ENCODE assay signal across 15 cellular contexts in genomic region chr6:150001295-150001990, GRCh38. TPM values are rescaled to one million over a fixed set of nuclear protein-coding genes. Genes with fewer than 3 reads are reported as not detected.
DNase-seq lines count a peak whose midpoint lies in the region; ATAC-seq and TF ChIP-seq lines count a peak whose summit lies in the region.
"Had no signal": no experiment of that assay in that cellular context is flagged by ENCODE, and none has a peak within 500 bp of the region (broad histone marks: within the 10 kb centered on the region; RNA-seq: fewer than 3 reads in every experiment).

No MANE protein-coding gene starts in this region.

- H3K27me3 Mint-ChIP-seq in CD8-positive, alpha-beta memory T cell: peaks cover 5 to 17% of the 10 kb centered on the region in 2 donors
- peaks cover 59% of the 10 kb centered on the region for H3K27me3 Mint-ChIP-seq in activated T-cell treated with anti-CD3 and anti-CD28 coated beads, Interleukin-2, amount 50 U/mL, for 72 hours (ENCODE audit: low read depth)

- H3K36me3 Mint-ChIP-seq in CD8-positive, alpha-beta memory T cell: peaks cover 0 to 1% (median 0%) of the 10 kb centered on the region in 3 donors
- no peaks in the 10 kb centered on the region for H3K36me3 Mint-ChIP-seq in activated T-cell treated with anti-CD3 and anti-CD28 coated beads, Interleukin-2, amount 50 U/mL, for 72 hours (ENCODE audit: insufficient read depth in 2 of 2)

- peaks cover 1% of the 10 kb centered on the region for H3K27me3 ChIP-seq in CD8-positive, alpha-beta memory T cell (ENCODE audit: insufficient read depth, low read length, poor library complexity, severe bottlenecking)
- H3K27me3 ChIP-seq in tibial nerve (peaks cover 0 to 90% of the 10 kb centered on the region in 2 donors), stomach (peaks cover 0 to 85% (median 18%) of the 10 kb centered on the region in 3 donors)

- H3K27ac ChIP-seq in CD8-positive, alpha-beta memory T cell (ENCODE audit: low read depth, low read length): no peak overlapping the region
- H3K27ac ChIP-seq in tibial nerve: no peak overlapping the region
- no peak overlapping the region for H3K27ac ChIP-seq in stomach
- H3K27ac ChIP-seq: BLaER1 treated with 17β-estradiol and CSF1 and Interleukin-3, amounts not matched to agents 10 nM and 100 nM; PC-9 had no signal

- H3K9me3 Mint-ChIP-seq in CD8-positive, alpha-beta memory T cell: no peaks in the 10 kb centered on the region
- H3K9me3 Mint-ChIP-seq in activated T-cell treated with anti-CD3 and anti-CD28 coated beads, Interleukin-2, amount 50 U/mL, for 72 hours: no peaks in the 10 kb centered on the region

- H3K4me3 Mint-ChIP-seq in CD8-positive, alpha-beta memory T cell: peak overlapping the region in 2 of 7 donors; percentile 63 to 65
- H3K4me3 Mint-ChIP-seq in activated T-cell treated with anti-CD3 and anti-CD28 coated beads, Interleukin-2, amount 50 U/mL, for 72 hours: peak overlapping the region; percentile 38 to 71

- H3K4me1 Mint-ChIP-seq in CD8-positive, alpha-beta memory T cell: peaks cover 28 to 47% (median 34%) of the 10 kb centered on the region in 3 donors
- peaks cover 50% of the 10 kb centered on the region for H3K4me1 Mint-ChIP-seq in activated T-cell treated with anti-CD3 and anti-CD28 coated beads, Interleukin-2, amount 50 U/mL, for 72 hours (ENCODE audit: low read depth)

- TF ChIP-seq POLR2A in tibial nerve (IDR thresholded peaks at IDR 0.05) (no peak), stomach (IDR thresholded peaks at IDR 0.05) (no peak)

- H3K4me1 ChIP-seq in CD8-positive, alpha-beta memory T cell (ENCODE audit: insufficient read depth, low read length): peaks cover 31% of the 10 kb centered on the region
- H3K4me1 ChIP-seq in tibial nerve (peaks cover 0 to 17% (median 11%) of the 10 kb centered on the region in 4 donors), stomach (peaks cover 7 to 21% (median 16%) of the 10 kb centered on the region in 4 donors)

- peak overlapping the region; percentile 1 to 69 (median 52) for H3K27ac Mint-ChIP-seq in CD8-positive, alpha-beta memory T cell
- peak overlapping the region; percentile 4 for H3K27ac Mint-ChIP-seq in activated T-cell treated with anti-CD3 and anti-CD28 coated beads, Interleukin-2, amount 50 U/mL, for 72 hours

- WGBS in tibial nerve, 2 donors: 54 to 61% methylated on average over 3 of the region's 3 CpGs
- WGBS in stomach, 5 donors: 72 to 83% (median 80%) methylated on average over 3 of the region's 3 CpGs

- TF ChIP-seq CTCF in tibial nerve (IDR thresholded peaks at IDR 0.05) (no peak), stomach (IDR thresholded peaks at IDR 0.05) (no peak)

- intact Hi-C loops in stomach (cut with DNase I; ENCODE audit: low total_unique reads): no loop called here

- H3K36me3 ChIP-seq in CD8-positive, alpha-beta memory T cell (ENCODE audit: insufficient read depth, low read length): no peaks in the 10 kb centered on the region
- no peaks in the 10 kb centered on the region for H3K36me3 ChIP-seq in tibial nerve
- no peaks in the 10 kb centered on the region for H3K36me3 ChIP-seq in stomach
- H3K36me3 ChIP-seq: BLaER1 treated with 17β-estradiol and CSF1 and Interleukin-3, amounts not matched to agents 10 nM and 100 nM had no signal

- no peak for DNase-seq in CD8-positive, alpha-beta memory T cell
- peak; percentile 42 to 56 for DNase-seq in activated T-cell treated with anti-CD3 and anti-CD28 coated beads, Interleukin-2, amount 50 U/mL, for 72 hours
- DNase-seq in tibial nerve (ENCODE audit: low spot score in 2 of 2) (no peak), COLO829 (ENCODE audit: low spot score) (no peak), SIG-M5 treated with dmso at 0.1 percent for 504 hours (lab: John Stamatoyannopoulos, UW; ENCODE audit: unreplicated experiment) (no peak), stomach (no peak)
- DNase-seq: NCI-H1092; PC-9; right cardiac atrium; stimulated activated CD8-positive, alpha-beta memory T cell treated with anti-CD3 and anti-CD28 coated beads, Interleukin-4, amount 100 ng/mL, for 48 hours had no signal

- TF ChIP-seq EP300 in tibial nerve (IDR thresholded peaks at IDR 0.05) (no peak), stomach (IDR thresholded peaks at IDR 0.05) (no peak)

- POLR2A ChIA-PET in CD8-positive, alpha-beta memory T cell (lab: Charles Lee): no interaction called here

- no peaks in the 10 kb centered on the region for H3K9me3 ChIP-seq in CD8-positive, alpha-beta memory T cell (ENCODE audit: low read length)
- peaks cover 0 to 4% (median 0%) of the 10 kb centered on the region in 4 donors for H3K9me3 ChIP-seq in tibial nerve
- H3K9me3 ChIP-seq in stomach: no peaks in the 10 kb centered on the region

- CTCF ChIA-PET in CD8-positive, alpha-beta memory T cell (lab: Charles Lee): no interaction called here

- ATAC-seq in GM18870 (IDR thresholded peaks at IDR 0.05; ENCODE audit: unreplicated experiment) (peak; percentile 79), HG02870 (IDR thresholded peaks at IDR 0.05; ENCODE audit: unreplicated experiment) (peak; percentile 51)
- ATAC-seq in activated T-cell treated with anti-CD3 and anti-CD28 coated beads, Interleukin-2, amount 50 U/mL, for 72 hours (replicated peaks in 1 of 2): peak; percentile 49 to 57
- ATAC-seq: right cardiac atrium had no signal

- no peak overlapping the region for H3K4me3 ChIP-seq in CD8-positive, alpha-beta memory T cell (ENCODE audit: low read length)
- H3K4me3 ChIP-seq in tibial nerve (no peak overlapping the region), stomach (no peak overlapping the region)
- H3K4me3 ChIP-seq: BLaER1 treated with 17β-estradiol and CSF1 and Interleukin-3, amounts not matched to agents 10 nM and 100 nM; lung; PC-9 had no signal

RNA-seq across cellular contexts. Expression of gene RAET1L, which starts 23.9 kb away (rescaled TPM):
- total RNA-seq in CD8-positive, alpha-beta memory T cell: not detected
- not detected for polyA plus RNA-seq in CD8-positive, alpha-beta memory T cell
- total RNA-seq in activated T-cell treated with anti-CD3 and anti-CD28 coated beads, Interleukin-2, amount 50 U/mL, for 72 hours: not detected
- not detected for total RNA-seq in tibial nerve
- total RNA-seq in stomach: not detected
- 1 to 10 TPM in 2 of 3 donors, not detected in 1; 1.1 to 5.0 TPM for polyA plus RNA-seq in stomach
- total RNA-seq: fibroblast of villous mesenchyme, lung, right cardiac atrium had no signal
- polyA plus RNA-seq: right cardiac atrium had no signal

RNA-seq across cellular contexts. Expression of gene ULBP1, which starts 37.7 kb away (rescaled TPM):
- under 1 TPM; 0.60 to 0.74 TPM for total RNA-seq in CD8-positive, alpha-beta memory T cell
- polyA plus RNA-seq in CD8-positive, alpha-beta memory T cell: not detected
- total RNA-seq in activated T-cell treated with anti-CD3 and anti-CD28 coated beads, Interleukin-2, amount 50 U/mL, for 72 hours: 10 to 100 TPM in 1 of 2 donors, 1 to 10 TPM in 1; 9.4 to 12.4 TPM
- total RNA-seq in tibial nerve (under 1 TPM in 1 of 4 donors, not detected in 3; 0.21 TPM), stomach (1 to 10 TPM in 1 of 5 donors, not detected in 4; 1.3 TPM)
- under 1 TPM in 1 of 3 donors, not detected in 2; 0.03 TPM for polyA plus RNA-seq in stomach

RNA-seq across cellular contexts. Expression of gene ULBP2, which starts 59.6 kb away (rescaled TPM):
- under 1 TPM; 0.48 to 0.51 TPM for total RNA-seq in CD8-positive, alpha-beta memory T cell
- 0.68 TPM for polyA plus RNA-seq in CD8-positive, alpha-beta memory T cell
- total RNA-seq in activated T-cell treated with anti-CD3 and anti-CD28 coated beads, Interleukin-2, amount 50 U/mL, for 72 hours: 1 to 10 TPM in 1 of 2 donors, under 1 TPM in 1; 1.00 to 1.5 TPM
- total RNA-seq in tibial nerve (under 1 TPM in 1 of 4 donors, not detected in 3; 0.22 TPM), stomach (1 to 10 TPM in 1 of 5 donors, not detected in 4; 1.4 TPM)
- polyA plus RNA-seq in stomach: under 1 TPM in 2 of 3 donors, not detected in 1; 0.31 to 0.43 TPM

Comparison
In these comparisons a context has a peak if more than half of its experiments do, and no peak if none do; other contexts are left out.
1. DNase-seq: peak in activated T-cell treated with anti-CD3 and anti-CD28 coated beads, Interleukin-2, amount 50 U/mL, for 72 hours (2 of 2); none in CD8-positive, alpha-beta memory T cell (0 of 5), tibial nerve (0 of 2), COLO829 (single experiment), SIG-M5 treated with dmso at 0.1 percent for 504 hours (single experiment) and stomach (single experiment).
2. RNA of gene ULBP1, which starts 37.7 kb away (total RNA-seq): 9.4 to 12.4 TPM in activated T-cell treated with anti-CD3 and anti-CD28 coated beads, Interleukin-2, amount 50 U/mL, for 72 hours; 0.60 to 0.74 TPM in CD8-positive, alpha-beta memory T cell, 0.21 TPM in tibial nerve and 1.3 TPM in stomach; every median in the first group is over 4 times any median in the second.
3. Peak in every context shown above with its lines, with median percentiles within 50 percentile points of each other: ATAC-seq.